In the genomic region with DNA sequence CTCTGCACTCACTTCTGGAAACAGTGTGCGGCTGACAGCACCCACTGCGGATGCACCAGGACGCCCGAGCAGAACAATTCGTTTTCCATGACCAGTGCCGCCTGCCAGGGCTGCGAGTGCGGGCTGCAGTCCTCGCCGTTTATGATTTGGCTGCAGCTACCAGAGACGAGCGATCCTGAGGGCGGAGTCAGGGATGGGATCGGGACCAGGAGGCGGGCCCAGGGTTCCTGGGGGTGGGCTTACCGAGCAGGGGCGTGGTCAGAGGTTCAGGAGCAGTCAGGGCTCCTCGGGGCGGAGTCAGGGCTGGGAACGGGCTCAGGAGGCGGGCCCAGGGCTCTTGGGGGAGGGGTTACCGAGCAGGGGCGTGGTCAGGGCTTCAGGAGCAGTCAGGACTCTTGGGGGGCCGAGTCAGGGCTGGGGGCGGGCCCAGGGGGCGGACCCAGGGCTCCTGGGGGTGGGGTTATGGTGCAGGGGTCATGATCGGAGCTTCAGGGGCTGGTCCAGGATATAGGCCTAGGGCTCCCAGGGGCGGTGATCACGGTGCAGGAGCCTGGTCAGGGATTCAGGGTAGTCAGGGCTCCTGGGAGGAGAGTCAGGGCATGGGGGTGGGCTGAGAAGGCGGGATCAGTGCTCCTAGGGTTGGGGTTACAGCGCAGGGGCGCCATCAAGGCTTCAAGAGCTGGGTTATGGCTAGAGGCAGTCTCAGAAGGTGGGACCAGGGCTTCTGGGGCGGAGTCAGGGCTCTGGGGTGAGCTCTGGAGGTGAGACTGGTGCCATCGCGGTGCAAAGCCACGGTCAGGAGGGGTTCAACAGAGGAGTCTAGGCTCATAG, we compare ENCODE assay signal across 9 cellular contexts. TPM values are rescaled to one million over a fixed set of nuclear protein-coding genes. Genes with fewer than 3 reads are reported as not detected.
A peak's percentile ranks its signal among the peaks of the same experiment; 100 is the strongest.
DNase-seq lines count a peak whose midpoint lies in the region; ATAC-seq and TF ChIP-seq lines count a peak whose summit lies in the region.
"Had no signal": no experiment of that assay in that cellular context is flagged by ENCODE, and none has a peak within 500 bp of the region (broad histone marks: within the 10 kb centered on the region; RNA-seq: fewer than 3 reads in every experiment).

No MANE protein-coding gene starts in this region.

- no peaks in the 10 kb centered on the region for H3K4me1 ChIP-seq in iPS-15b (ENCODE audit: control insufficient read depth, insufficient read depth, low read length)
- H3K4me1 ChIP-seq in spleen, result peaks cover 0 to 9% (median 0%) of the 10 kb centered on the region in 6 donors

- no peak overlapping the region for H3K27ac Mint-ChIP-seq in activated CD4-positive, alpha-beta T cell treated with anti-CD3 and anti-CD28 coated beads, Interleukin-2, amount 10 ng/mL, durations not matched to agents 24 days and 14 days
- no peak overlapping the region for H3K27ac Mint-ChIP-seq in activated CD4-positive, alpha-beta T cell treated with anti-CD3 and anti-CD28 coated beads, Interleukin-2, amount 10 ng/mL, durations not matched to agents 7 days and 5 days
- H3K27ac Mint-ChIP-seq in stimulated activated memory B cell treated with anti-CD40 and anti-IgM and Interleukin-4, amounts not matched to agents 10 μg/mL and 1 μg/mL and 100 μg/mL, for 72 hours, result peak overlapping the region; percentile 40

- peak; percentile 83 for DNase-seq in activated CD4-positive, alpha-beta T cell treated with anti-CD3 and anti-CD28 coated beads, Interleukin-2, amount 10 ng/mL, durations not matched to agents 24 days and 14 days
- no peak for DNase-seq in activated CD4-positive, alpha-beta T cell treated with anti-CD3 and anti-CD28 coated beads, Interleukin-2, amount 50 U/mL, for 4 hours
- DNase-seq in KBM-7 (peak; percentile 51), spleen (no peak)
- DNase-seq in activated CD4-positive, alpha-beta T cell treated with anti-CD3 and anti-CD28 coated beads, Interleukin-2, amount 10 ng/mL, durations not matched to agents 7 days and 5 days, result peak; percentile 21

- no peak for TF ChIP-seq CTCF in spleen (IDR thresholded peaks at IDR 0.05 in 8 of 11, conservative IDR thresholded peaks at IDR 0.05 in 3 of 11)

- H3K9ac ChIP-seq in iPS-15b (ENCODE audit: low read depth, low read length), result no peak overlapping the region

- no peak overlapping the region for H3K27ac ChIP-seq in spleen
- H3K27ac ChIP-seq: ovary had no signal

- no peaks in the 10 kb centered on the region for H3K36me3 ChIP-seq in iPS-15b (ENCODE audit: control insufficient read depth, insufficient read depth, low read length)
- no peaks in the 10 kb centered on the region for H3K36me3 ChIP-seq in spleen
- H3K36me3 ChIP-seq: ovary had no signal

- no peaks in the 10 kb centered on the region for H3K36me3 Mint-ChIP-seq in activated CD4-positive, alpha-beta T cell treated with anti-CD3 and anti-CD28 coated beads, Interleukin-2, amount 10 ng/mL, durations not matched to agents 24 days and 14 days (ENCODE audit: low read depth)
- no peaks in the 10 kb centered on the region for H3K36me3 Mint-ChIP-seq in activated CD4-positive, alpha-beta T cell treated with anti-CD3 and anti-CD28 coated beads, Interleukin-2, amount 10 ng/mL, durations not matched to agents 7 days and 5 days (ENCODE audit: low read depth)
- H3K36me3 Mint-ChIP-seq in stimulated activated memory B cell treated with anti-CD40 and anti-IgM and Interleukin-4, amounts not matched to agents 10 μg/mL and 1 μg/mL and 100 μg/mL, for 72 hours, result no peaks in the 10 kb centered on the region

- peaks cover 2% of the 10 kb centered on the region for H3K4me1 Mint-ChIP-seq in activated CD4-positive, alpha-beta T cell treated with anti-CD3 and anti-CD28 coated beads, Interleukin-2, amount 10 ng/mL, durations not matched to agents 24 days and 14 days
- no peaks in the 10 kb centered on the region for H3K4me1 Mint-ChIP-seq in activated CD4-positive, alpha-beta T cell treated with anti-CD3 and anti-CD28 coated beads, Interleukin-2, amount 10 ng/mL, durations not matched to agents 7 days and 5 days
- H3K4me1 Mint-ChIP-seq in stimulated activated memory B cell treated with anti-CD40 and anti-IgM and Interleukin-4, amounts not matched to agents 10 μg/mL and 1 μg/mL and 100 μg/mL, for 72 hours, result peaks cover 17% of the 10 kb centered on the region

- H3K27me3 Mint-ChIP-seq in activated CD4-positive, alpha-beta T cell treated with anti-CD3 and anti-CD28 coated beads, Interleukin-2, amount 10 ng/mL, durations not matched to agents 24 days and 14 days, result peaks cover 32% of the 10 kb centered on the region
- H3K27me3 Mint-ChIP-seq in activated CD4-positive, alpha-beta T cell treated with anti-CD3 and anti-CD28 coated beads, Interleukin-2, amount 10 ng/mL, durations not matched to agents 7 days and 5 days, result peaks cover 39% of the 10 kb centered on the region
- no peaks in the 10 kb centered on the region for H3K27me3 Mint-ChIP-seq in stimulated activated memory B cell treated with anti-CD40 and anti-IgM and Interleukin-4, amounts not matched to agents 10 μg/mL and 1 μg/mL and 100 μg/mL, for 72 hours

- CTCF ChIA-PET in activated CD4-positive, alpha-beta T cell treated with anti-CD3 and anti-CD28 coated beads, Interleukin-2, amount 10 ng/mL, durations not matched to agents 7 days and 5 days (lab: Charles Lee), result interaction anchor here (1.4 kb wide), 1 partner anchor 184 kb away, joined by 3 read pairs; no protein-coding TSS in a partner anchor

- in situ Hi-C loops in KBM-7 (cut with MboI; ENCODE audit: low pct_unique_long_range_greater_than_20kb, low sequenced_read_pairs), result no loop called here

- H3K4me3 ChIP-seq in iPS-15b (ENCODE audit: low read depth, low read length), result peak overlapping the region; percentile 63
- peak overlapping the region in 3 of 8 donors; percentile 10 to 46 (median 20) for H3K4me3 ChIP-seq in spleen
- H3K4me3 ChIP-seq: ovary had no signal

- H3K9me3 ChIP-seq in iPS-15b (ENCODE audit: control insufficient read depth, insufficient read depth, low read length) (no peaks in the 10 kb centered on the region), spleen (no peaks in the 10 kb centered on the region)
- H3K9me3 ChIP-seq: ovary had no signal

- ATAC-seq in stimulated activated memory B cell treated with anti-CD40 and anti-IgM and Interleukin-4, amounts not matched to agents 10 μg/mL and 1 μg/mL and 100 μg/mL, for 72 hours, result peak; percentile 78
- ATAC-seq in GM21576 (IDR thresholded peaks at IDR 0.05; ENCODE audit: unreplicated experiment), result no peak

- TF ChIP-seq POLR2A in spleen (IDR thresholded peaks at IDR 0.05), result no peak

- peaks cover 60% of the 10 kb centered on the region for H3K27me3 ChIP-seq in iPS-15b (ENCODE audit: control insufficient read depth, insufficient read depth, low read length)
- peaks cover 0 to 89% (median 40%) of the 10 kb centered on the region in 7 donors for H3K27me3 ChIP-seq in spleen (replicated peaks in 1 of 7)
- H3K27me3 ChIP-seq: ovary had no signal

- POLR2A ChIA-PET in activated CD4-positive, alpha-beta T cell treated with anti-CD3 and anti-CD28 coated beads, Interleukin-2, amount 10 ng/mL, durations not matched to agents 7 days and 5 days (lab: Charles Lee), result interaction anchor here (0.9 kb wide), 1 partner anchor 13 kb away, joined by 3 read pairs; no protein-coding TSS in a partner anchor

- intact Hi-C loops in activated CD4-positive, alpha-beta T cell treated with anti-CD3 and anti-CD28 coated beads, Interleukin-2, amount 10 ng/mL, durations not matched to agents 24 days and 14 days (cut with micrococcal nuclease), result no loop called here
- intact Hi-C loops in spleen (cut with DNase I; ENCODE audit: low total_unique reads), result no loop called here

- H3K9me3 Mint-ChIP-seq in activated CD4-positive, alpha-beta T cell treated with anti-CD3 and anti-CD28 coated beads, Interleukin-2, amount 10 ng/mL, durations not matched to agents 24 days and 14 days, result no peaks in the 10 kb centered on the region
- H3K9me3 Mint-ChIP-seq in activated CD4-positive, alpha-beta T cell treated with anti-CD3 and anti-CD28 coated beads, Interleukin-2, amount 10 ng/mL, durations not matched to agents 7 days and 5 days, result no peaks in the 10 kb centered on the region
- H3K9me3 Mint-ChIP-seq in stimulated activated memory B cell treated with anti-CD40 and anti-IgM and Interleukin-4, amounts not matched to agents 10 μg/mL and 1 μg/mL and 100 μg/mL, for 72 hours, result no peaks in the 10 kb centered on the region

- WGBS in spleen, 5 donors, result 4 to 12% (median 5%) methylated on average over 29 to 36 of the region's 36 CpGs

- H3K4me3 Mint-ChIP-seq in activated CD4-positive, alpha-beta T cell treated with anti-CD3 and anti-CD28 coated beads, Interleukin-2, amount 10 ng/mL, durations not matched to agents 24 days and 14 days, result peak overlapping the region; percentile 51
- peak overlapping the region; percentile 34 for H3K4me3 Mint-ChIP-seq in activated CD4-positive, alpha-beta T cell treated with anti-CD3 and anti-CD28 coated beads, Interleukin-2, amount 10 ng/mL, durations not matched to agents 7 days and 5 days
- H3K4me3 Mint-ChIP-seq in stimulated activated memory B cell treated with anti-CD40 and anti-IgM and Interleukin-4, amounts not matched to agents 10 μg/mL and 1 μg/mL and 100 μg/mL, for 72 hours, result peak overlapping the region; percentile 69

RNA-seq across cellular contexts. Expression of gene KLK4, which starts 1.7 kb away (rescaled TPM):
- not detected in 2 replicates for total RNA-seq in activated CD4-positive, alpha-beta T cell treated with anti-CD3 and anti-CD28 coated beads, Interleukin-2, amount 10 ng/mL, durations not matched to agents 24 days and 14 days
- total RNA-seq in activated CD4-positive, alpha-beta T cell treated with anti-CD3 and anti-CD28 coated beads, Interleukin-2, amount 10 ng/mL, durations not matched to agents 7 days and 5 days, result not detected
- not detected for total RNA-seq in spleen
- polyA plus RNA-seq in spleen, result under 1 TPM; 0.19 to 0.26 (median 0.20) TPM
- polyA plus RNA-seq: ovary had no signal

RNA-seq across cellular contexts. Expression of gene KLK2, which starts 36.2 kb away (rescaled TPM):
- total RNA-seq in activated CD4-positive, alpha-beta T cell treated with anti-CD3 and anti-CD28 coated beads, Interleukin-2, amount 10 ng/mL, durations not matched to agents 24 days and 14 days, result 0.33 and 0.75 TPM in 2 replicates
- total RNA-seq in activated CD4-positive, alpha-beta T cell treated with anti-CD3 and anti-CD28 coated beads, Interleukin-2, amount 10 ng/mL, durations not matched to agents 7 days and 5 days, result not detected
- total RNA-seq in spleen, result 1 to 10 TPM in 1 of 7 donors, under 1 TPM in 1, not detected in 5; 0.37 to 1.2 TPM
- under 1 TPM; 0.65 to 0.86 (median 0.65) TPM for polyA plus RNA-seq in spleen
- total RNA-seq: ovary had no signal
- polyA plus RNA-seq: ovary had no signal

RNA-seq across cellular contexts. Expression of gene KLK5, which starts 43.4 kb away (rescaled TPM):
- not detected in 2 replicates for total RNA-seq in activated CD4-positive, alpha-beta T cell treated with anti-CD3 and anti-CD28 coated beads, Interleukin-2, amount 10 ng/mL, durations not matched to agents 24 days and 14 days
- not detected for total RNA-seq in activated CD4-positive, alpha-beta T cell treated with anti-CD3 and anti-CD28 coated beads, Interleukin-2, amount 10 ng/mL, durations not matched to agents 7 days and 5 days
- under 1 TPM in 1 of 7 donors, not detected in 6; 0.79 TPM for total RNA-seq in spleen
- under 1 TPM in 1 of 3 donors, not detected in 2; 0.13 TPM for polyA plus RNA-seq in spleen
- polyA plus RNA-seq: ovary had no signal

RNA-seq across cellular contexts. Expression of gene KLK3, which starts 54.7 kb away (rescaled TPM):
- not detected in 2 replicates for total RNA-seq in activated CD4-positive, alpha-beta T cell treated with anti-CD3 and anti-CD28 coated beads, Interleukin-2, amount 10 ng/mL, durations not matched to agents 24 days and 14 days
- not detected for total RNA-seq in activated CD4-positive, alpha-beta T cell treated with anti-CD3 and anti-CD28 coated beads, Interleukin-2, amount 10 ng/mL, durations not matched to agents 7 days and 5 days
- total RNA-seq in spleen, result not detected
- under 1 TPM in 1 of 3 donors, not detected in 2; 0.03 TPM for polyA plus RNA-seq in spleen

RNA-seq across cellular contexts. Expression of gene KLK6, which starts 59.9 kb away (rescaled TPM):
- total RNA-seq in activated CD4-positive, alpha-beta T cell treated with anti-CD3 and anti-CD28 coated beads, Interleukin-2, amount 10 ng/mL, durations not matched to agents 24 days and 14 days, result not detected in 2 replicates
- total RNA-seq in activated CD4-positive, alpha-beta T cell treated with anti-CD3 and anti-CD28 coated beads, Interleukin-2, amount 10 ng/mL, durations not matched to agents 7 days and 5 days, result not detected
- 1 to 10 TPM in 5 of 7 donors, under 1 TPM in 1, not detected in 1; 0.79 to 9.5 (median 3.0) TPM for total RNA-seq in spleen
- 1 to 10 TPM in 1 of 3 donors, under 1 TPM in 2; 0.43 to 5.8 (median 0.80) TPM for polyA plus RNA-seq in spleen

Comparison
In these comparisons a context has a peak if more than half of its experiments do, and no peak if none do; other contexts are left out.
1. DNase-seq: peak in activated CD4-positive, alpha-beta T cell treated with anti-CD3 and anti-CD28 coated beads, Interleukin-2, amount 10 ng/mL, durations not matched to agents 24 days and 14 days (single experiment), KBM-7 (single experiment) and activated CD4-positive, alpha-beta T cell treated with anti-CD3 and anti-CD28 coated beads, Interleukin-2, amount 10 ng/mL, durations not matched to agents 7 days and 5 days (single experiment); none in activated CD4-positive, alpha-beta T cell treated with anti-CD3 and anti-CD28 coated beads, Interleukin-2, amount 50 U/mL, for 4 hours (0 of 2) and spleen (single experiment).
2. Peak in every context shown above with its lines, with median percentiles within 50 percentile points of each other: H3K4me3 Mint-ChIP-seq.